ENCODE assay signal across 8 cellular contexts in genomic region chr3:142888484-142889262, GRCh38. TPM values are rescaled to one million over a fixed set of nuclear protein-coding genes. Genes with fewer than 3 reads are reported as not detected.
DNase-seq lines count a peak whose midpoint lies in the region; ATAC-seq and TF ChIP-seq lines count a peak whose summit lies in the region.

A gene with protein sequence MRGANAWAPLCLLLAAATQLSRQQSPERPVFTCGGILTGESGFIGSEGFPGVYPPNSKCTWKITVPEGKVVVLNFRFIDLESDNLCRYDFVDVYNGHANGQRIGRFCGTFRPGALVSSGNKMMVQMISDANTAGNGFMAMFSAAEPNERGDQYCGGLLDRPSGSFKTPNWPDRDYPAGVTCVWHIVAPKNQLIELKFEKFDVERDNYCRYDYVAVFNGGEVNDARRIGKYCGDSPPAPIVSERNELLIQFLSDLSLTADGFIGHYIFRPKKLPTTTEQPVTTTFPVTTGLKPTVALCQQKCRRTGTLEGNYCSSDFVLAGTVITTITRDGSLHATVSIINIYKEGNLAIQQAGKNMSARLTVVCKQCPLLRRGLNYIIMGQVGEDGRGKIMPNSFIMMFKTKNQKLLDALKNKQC (minus strand): TSS chr3:142889083. CDS start chr3:142888896, 187 bp downstream.

- H3K27me3 ChIP-seq in HL-60 (ENCODE audit: insufficient read depth, poor library complexity, severe bottlenecking) (peaks cover 33% of the 10 kb centered on the region), duodenal mucosa (ENCODE audit: control insufficient read depth in 1 of 2, insufficient read depth in 2 of 2, low read length in 2 of 2) (peaks cover 34 to 36% of the 10 kb centered on the region in 2 donors), lower lobe of right lung (ENCODE audit: low read depth) (peaks cover 21% of the 10 kb centered on the region)

- H3K27ac ChIP-seq in HL-60 (replicated peaks) (no peak within 1 kb of the TSS), duodenal mucosa (ENCODE audit: low read depth, low read length) (no peak within 1 kb of the TSS), lower lobe of right lung (peak within 1 kb of the TSS; percentile 68)

- DNase-seq in EL (peak; percentile 53), HL-60 (ENCODE audit: low read depth in 1 of 2, low spot score in 1 of 2) (peak in 1 of 2 experiments; percentile 18), SKM-1 (lab: John Stamatoyannopoulos, UW; ENCODE audit: unreplicated experiment) (peak; percentile 36), lower lobe of right lung (peak; percentile 55), stromal cell of bone marrow (ENCODE audit: low read depth) (peak; percentile 9), AML-193 (lab: John Stamatoyannopoulos, UW) (no peak)

- intact Hi-C loops in lower lobe of right lung (cut with DNase I): no loop called here

- H3K9me3 ChIP-seq in duodenal mucosa (ENCODE audit: control insufficient read depth in 1 of 2, low read length in 2 of 2) (no peaks in the 10 kb centered on the region), lower lobe of right lung (no peaks in the 10 kb centered on the region)

- no peak within 1 kb of the TSS for H3K9ac ChIP-seq in duodenal mucosa (ENCODE audit: low read depth in 1 of 2, low read length in 2 of 2)

- TF ChIP-seq CTCF in HL-60 (IDR thresholded peaks at IDR 0.05; ENCODE audit: insufficient read depth, low read length) (no peak), lower lobe of right lung (IDR thresholded peaks at IDR 0.05) (no peak)

- H3K4me3 ChIP-seq in HL-60 (replicated peaks; ENCODE audit: insufficient read depth, low read length) (peak within 1 kb of the TSS; percentile 73), duodenal mucosa (ENCODE audit: low read depth in 1 of 2, low read length in 2 of 2) (peak within 1 kb of the TSS; percentile 60 to 61), lower lobe of right lung (peak within 1 kb of the TSS; percentile 60)

- peaks cover 0 to 8% of the 10 kb centered on the region in 2 donors for H3K4me1 ChIP-seq in duodenal mucosa (ENCODE audit: control insufficient read depth in 1 of 2, insufficient read depth in 2 of 2, low read length in 2 of 2)
- peaks cover 14% of the 10 kb centered on the region for H3K4me1 ChIP-seq in lower lobe of right lung

- H3K36me3 ChIP-seq in duodenal mucosa (ENCODE audit: control insufficient read depth in 1 of 2, insufficient read depth in 2 of 2, low read length in 2 of 2) (no peaks in the 10 kb centered on the region), lower lobe of right lung (no peaks in the 10 kb centered on the region)

- ATAC-seq in lower lobe of right lung (peak; percentile 79 to 81), GM21576 (IDR thresholded peaks at IDR 0.05; ENCODE audit: unreplicated experiment) (no peak)

RNA-seq across cellular contexts. Expression of the gene that starts here (rescaled TPM):
- 41.0 TPM for total RNA-seq in lower lobe of right lung

Comparison
In these comparisons a context has a peak if more than half of its experiments do, and no peak if none do; other contexts are left out.
1. DNase-seq: peak in EL (single experiment), SKM-1 (single experiment), lower lobe of right lung (single experiment) and stromal cell of bone marrow (single experiment); none in AML-193 (0 of 2).
2. Peak in every context shown above with its lines, with median percentiles within 50 percentile points of each other: H3K4me3 ChIP-seq.